In the genomic region with DNA sequence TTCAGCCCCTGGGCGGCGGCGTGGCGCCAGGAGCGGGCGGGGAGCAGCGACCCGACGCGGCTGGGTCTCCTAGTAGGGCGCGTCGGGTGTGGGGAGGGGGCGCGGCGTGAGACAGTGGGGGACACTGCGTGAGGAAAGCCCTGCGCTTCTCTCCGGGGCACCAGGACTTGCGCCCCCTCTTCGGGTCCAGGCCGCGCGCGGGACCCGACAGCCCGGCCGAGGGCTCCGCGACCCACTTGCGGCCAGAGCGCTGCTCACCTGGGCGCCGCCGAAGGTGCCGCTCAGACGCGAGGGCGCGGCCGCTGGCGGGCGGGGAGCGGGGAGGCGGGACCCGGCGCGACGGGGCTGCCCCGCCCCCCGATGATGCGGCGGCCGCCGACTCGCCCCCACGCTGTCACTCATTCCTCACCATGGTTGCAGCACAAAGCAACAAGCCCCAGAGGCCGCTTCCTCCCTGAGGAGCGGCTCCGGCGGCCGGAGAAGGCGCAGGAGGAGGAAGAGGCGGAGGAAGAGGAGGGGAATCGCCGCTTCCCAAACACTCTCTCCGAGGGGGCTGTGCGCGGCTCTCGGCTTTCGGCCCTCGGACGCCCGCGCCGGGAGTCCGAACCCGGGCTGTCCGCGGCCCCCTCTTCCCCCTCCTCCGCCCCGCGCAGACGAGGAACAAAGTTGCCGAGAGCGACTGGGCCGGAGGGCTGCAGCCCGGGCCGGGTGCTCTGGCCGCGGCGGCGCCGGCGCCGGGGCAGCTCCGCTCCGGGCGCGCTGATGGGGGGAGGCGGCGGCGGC, we compare ENCODE assay signal across 8 cellular contexts. TPM values are rescaled to one million over a fixed set of nuclear protein-coding genes. Genes with fewer than 3 reads are reported as not detected.
DNase-seq lines count a peak whose midpoint lies in the region; ATAC-seq and TF ChIP-seq lines count a peak whose summit lies in the region.

TSS of gene RAPGEF2 (plus strand) at position 457 of the 783 bp plus-strand sequence. CDS start 1,084 bp downstream, outside the sequence.

- H3K79me2 ChIP-seq in GM23338 (replicated peaks; ENCODE audit: insufficient read depth): peaks cover 37% of the 10 kb centered on the region

- TF ChIP-seq CTCF in GM23338 (conservative IDR thresholded peaks at IDR 0.05; ENCODE audit: low read depth in 2 of 2): peak in 1 of 2 experiments; percentile 21; a peak in 2 of 4 replicates

- H3K9me3 Mint-ChIP-seq in GM23338: no peaks in the 10 kb centered on the region
- peaks cover 0 to 2% (median 0%) of the 10 kb centered on the region in 9 donors for H3K9me3 Mint-ChIP-seq in naive thymus-derived CD8-positive, alpha-beta T cell
- H3K9me3 Mint-ChIP-seq in stimulated activated naive B cell treated with anti-CD40 and anti-IgM and Interleukin-4, amounts not matched to agents 10 μg/mL and 1 μg/mL and 100 μg/mL, for 72 hours: no peaks in the 10 kb centered on the region

- peak within 1 kb of the TSS; percentile 88; the same call in 1 of the 2 replicates for H2AFZ ChIP-seq in GM23338

- H3K4me1 Mint-ChIP-seq in GM23338: peaks cover 45% of the 10 kb centered on the region
- H3K4me1 Mint-ChIP-seq in naive thymus-derived CD8-positive, alpha-beta T cell: peaks cover 15 to 42% (median 31%) of the 10 kb centered on the region in 4 donors
- peaks cover 31 to 43% of the 10 kb centered on the region in 2 donors for H3K4me1 Mint-ChIP-seq in stimulated activated naive B cell treated with anti-CD40 and anti-IgM and Interleukin-4, amounts not matched to agents 10 μg/mL and 1 μg/mL and 100 μg/mL, for 72 hours

- H3K36me3 Mint-ChIP-seq in GM23338 (ENCODE audit: low read depth): no peaks in the 10 kb centered on the region
- no peaks in the 10 kb centered on the region for H3K36me3 Mint-ChIP-seq in naive thymus-derived CD8-positive, alpha-beta T cell
- peaks cover 0 to 1% of the 10 kb centered on the region in 2 donors for H3K36me3 Mint-ChIP-seq in stimulated activated naive B cell treated with anti-CD40 and anti-IgM and Interleukin-4, amounts not matched to agents 10 μg/mL and 1 μg/mL and 100 μg/mL, for 72 hours

- H3K27me3 ChIP-seq in GM23338 (ENCODE audit: insufficient read depth): peaks cover 15% of the 10 kb centered on the region

- H3K27ac Mint-ChIP-seq in GM23338: peak within 1 kb of the TSS; percentile 43; the same call in 1 of the 2 replicates
- peak within 1 kb of the TSS; percentile 65 to 95 (median 90) for H3K27ac Mint-ChIP-seq in naive thymus-derived CD8-positive, alpha-beta T cell
- H3K27ac Mint-ChIP-seq in stimulated activated naive B cell treated with anti-CD40 and anti-IgM and Interleukin-4, amounts not matched to agents 10 μg/mL and 1 μg/mL and 100 μg/mL, for 72 hours: peak within 1 kb of the TSS; percentile 94

- H3K4me3 ChIP-seq in GM23338: peak within 1 kb of the TSS; percentile 66

- H3K4me3 Mint-ChIP-seq in GM23338: peak within 1 kb of the TSS; percentile 85
- H3K4me3 Mint-ChIP-seq in naive thymus-derived CD8-positive, alpha-beta T cell: peak within 1 kb of the TSS; percentile 75 to 94 (median 88)
- H3K4me3 Mint-ChIP-seq in stimulated activated naive B cell treated with anti-CD40 and anti-IgM and Interleukin-4, amounts not matched to agents 10 μg/mL and 1 μg/mL and 100 μg/mL, for 72 hours: peak within 1 kb of the TSS; percentile 90 to 95

- H3K9me2 ChIP-seq in GM23338 (ENCODE audit: insufficient read depth): no peaks in the 10 kb centered on the region

- peak within 1 kb of the TSS; percentile 84 for H3K4me2 ChIP-seq in GM23338

- no peaks in the 10 kb centered on the region for H3F3A ChIP-seq in GM23338 (replicated peaks; ENCODE audit: low read depth)

- H3K27me3 Mint-ChIP-seq in GM23338 (ENCODE audit: insufficient read depth, low read depth, poor library complexity): peaks cover 11% of the 10 kb centered on the region
- peaks cover 0 to 18% (median 0%) of the 10 kb centered on the region in 5 donors for H3K27me3 Mint-ChIP-seq in naive thymus-derived CD8-positive, alpha-beta T cell
- peaks cover 16 to 19% of the 10 kb centered on the region in 2 donors for H3K27me3 Mint-ChIP-seq in stimulated activated naive B cell treated with anti-CD40 and anti-IgM and Interleukin-4, amounts not matched to agents 10 μg/mL and 1 μg/mL and 100 μg/mL, for 72 hours

- POLR2A ChIA-PET in naive thymus-derived CD8-positive, alpha-beta T cell (lab: Charles Lee): no interaction called here

- peaks cover 44% of the 10 kb centered on the region for H3K4me1 ChIP-seq in GM23338 (ENCODE audit: insufficient read depth)

- peak within 1 kb of the TSS; percentile 81 for H3K27ac ChIP-seq in GM23338 (ENCODE audit: low read depth)

- ATAC-seq in GM23338: peak; percentile 76
- peak; percentile 82 to 88 for ATAC-seq in naive thymus-derived CD8-positive, alpha-beta T cell
- peak; percentile 86 to 88 for ATAC-seq in stimulated activated naive B cell treated with anti-CD40 and anti-IgM and Interleukin-4, amounts not matched to agents 10 μg/mL and 1 μg/mL and 100 μg/mL, for 72 hours (replicated peaks)

- DNase-seq in Daoy (ENCODE audit: low read depth) (peak; percentile 91), GM23338 (ENCODE audit: low spot score) (peak; percentile 96), Kasumi-1 (lab: John Stamatoyannopoulos, UW) (peak; percentile 90 to 92), RPMI8226 (peak; percentile 86), fibroblast of gingiva (ENCODE audit: low read depth) (peak; percentile 95)
- DNase-seq in activated T-helper 1 cell treated with anti-CD3 and anti-CD28 coated beads, Interleukin-2, amount 50 U/mL, for 16 hours (ENCODE audit: low read depth in 1 of 2, low spot score in 1 of 2): peak; percentile 69 to 78
- peak; percentile 78 to 93 (median 86) for DNase-seq in naive thymus-derived CD8-positive, alpha-beta T cell
- DNase-seq in stimulated activated naive B cell treated with anti-CD40 and anti-IgM and Interleukin-4, amounts not matched to agents 10 μg/mL and 1 μg/mL and 100 μg/mL, for 72 hours: peak; percentile 81

- no peaks in the 10 kb centered on the region for H3K36me3 ChIP-seq in GM23338 (ENCODE audit: insufficient read depth)

- H4K20me1 ChIP-seq in GM23338 (replicated peaks; ENCODE audit: insufficient read depth): peaks cover 15% of the 10 kb centered on the region

TF ChIP-seq in GM23338, 12 proteins besides CTCF, POLR2A, EP300 and RAD21:
- TF ChIP-seq ZNF331 (CRISPR knock-in tag; IDR thresholded peaks at IDR 0.05; ENCODE audit: low read depth) (no peak), POLR2AphosphoS5 (IDR thresholded peaks at IDR 0.05; ENCODE audit: low read depth) (peak; percentile 87), CREB1 (CRISPR knock-in tag; IDR thresholded peaks at IDR 0.05; ENCODE audit: low read depth) (peak; percentile 85)
TF ChIP-seq in GM23338: peak in this region for 2.

RNA-seq across cellular contexts. Expression of gene RAPGEF2, which starts in this region (rescaled TPM):
- total RNA-seq in Daoy (2014; rRNA removed; shearing (Covaris generic)): 9.1 and 12.2 TPM in 2 replicates
- total RNA-seq in GM23338 (2014; rRNA removed; shearing (Covaris generic)): 52.7 and 63.1 TPM in 2 replicates
- 8.5 and 10.2 TPM in 2 replicates for polyA plus RNA-seq in GM23338 (2016; fragmentation: Nextera tagmentation; extraction: Ambion mirVana)
- 10 to 100 TPM; 19.8 to 24.7 TPM for total RNA-seq in naive thymus-derived CD8-positive, alpha-beta T cell
- polyA plus RNA-seq in naive thymus-derived CD8-positive, alpha-beta T cell: 1 to 10 TPM in 1 of 3 donors, under 1 TPM in 2; 0.54 to 1.6 (median 0.74) TPM

Comparison
In these comparisons a context has a peak if more than half of its experiments do, and no peak if none do; other contexts are left out.
1. Peak in every context shown above with its lines: DNase-seq, ATAC-seq, H3K4me3 ChIP-seq and H3K27ac ChIP-seq.
2. H3K27ac Mint-ChIP-seq: peak in every context shown above with its lines; median percentile 94 in stimulated activated naive B cell treated with anti-CD40 and anti-IgM and Interleukin-4, amounts not matched to agents 10 μg/mL and 1 μg/mL and 100 μg/mL, for 72 hours; 90 in naive thymus-derived CD8-positive, alpha-beta T cell; 43 in GM23338.